ENCODE assay signal across 9 cellular contexts in the genomic region with DNA sequence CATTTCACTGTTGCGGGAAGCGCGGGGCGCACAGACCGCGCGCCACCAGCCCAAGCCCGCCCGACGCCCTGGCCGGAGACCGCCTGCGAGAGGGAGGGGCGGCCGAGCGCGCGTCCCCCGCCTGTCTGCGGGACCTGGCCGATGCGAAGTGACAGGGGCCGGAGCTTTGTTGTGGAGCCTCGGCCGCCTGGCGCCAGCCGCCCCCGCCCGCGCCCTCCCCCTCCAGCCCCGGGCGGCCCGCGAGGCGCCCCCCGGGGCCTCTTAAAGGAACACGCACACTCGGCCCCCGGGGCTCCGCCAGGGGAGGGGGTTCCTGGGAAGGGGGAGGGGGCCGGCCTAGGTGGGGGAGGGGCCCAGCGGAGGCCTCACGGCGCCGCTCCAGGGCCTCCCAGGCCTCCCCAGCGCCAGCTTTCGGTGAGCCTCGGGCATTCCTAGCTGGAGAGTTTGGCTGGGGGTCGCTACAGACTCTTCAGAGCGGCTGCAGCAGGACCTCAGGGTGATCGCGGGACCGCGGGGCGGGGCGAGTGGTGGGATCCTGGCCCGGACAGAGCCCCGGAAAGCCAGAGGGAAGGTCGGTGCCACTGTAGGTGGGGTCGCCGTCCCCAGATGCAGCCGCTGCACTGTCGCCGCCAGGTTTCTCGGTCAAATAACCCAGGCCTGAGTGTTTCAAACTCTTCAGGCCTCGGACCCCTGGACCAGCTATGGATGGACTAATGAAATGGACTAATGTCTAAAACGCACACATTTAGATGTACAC. TPM values are rescaled to one million over a fixed set of nuclear protein-coding genes. Genes with fewer than 3 reads are reported as not detected.
DNase-seq lines count a peak whose midpoint lies in the region; ATAC-seq and TF ChIP-seq lines count a peak whose summit lies in the region.
"Had no signal": no experiment of that assay in that cellular context is flagged by ENCODE, and none has a peak within 500 bp of the region (broad histone marks: within the 10 kb centered on the region; RNA-seq: fewer than 3 reads in every experiment).

No MANE protein-coding gene starts in this region.

- TF ChIP-seq POLR2A in sigmoid colon (IDR thresholded peaks at IDR 0.05) = no peak

- H3K36me3 ChIP-seq in GM23248 (ENCODE audit: low read depth) (no peaks in the 10 kb centered on the region), hepatocyte (replicated peaks; ENCODE audit: insufficient read depth, low read depth) (no peaks in the 10 kb centered on the region), sigmoid colon (no peaks in the 10 kb centered on the region), MG63 (peaks cover 10% of the 10 kb centered on the region)

- no peaks in the 10 kb centered on the region for H4K20me1 ChIP-seq in GM23248 (ENCODE audit: insufficient read depth)
- peaks cover 8% of the 10 kb centered on the region for H4K20me1 ChIP-seq in hepatocyte (ENCODE audit: insufficient read depth, poor library complexity, severe bottlenecking)

- no peak overlapping the region for H3K27ac Mint-ChIP-seq in WTC11

- CTCF ChIA-PET in WTC11 (lab: Charles Lee) = interaction anchor here (0.6 to 2.0 kb wide), 5 partner anchors 12 to 677 kb away, joined by 3 to 10 read pairs (median 4); no protein-coding TSS in a partner anchor

- H3K27me3 ChIP-seq in GM23248 (replicated peaks; ENCODE audit: insufficient read depth) = no peaks in the 10 kb centered on the region
- peaks cover 59% of the 10 kb centered on the region for H3K27me3 ChIP-seq in hepatocyte
- H3K27me3 ChIP-seq in sigmoid colon = peaks cover 59 to 76% (median 68%) of the 10 kb centered on the region in 3 donors
- no peaks in the 10 kb centered on the region for H3K27me3 ChIP-seq in MG63

- H3K79me2 ChIP-seq in GM23248 (ENCODE audit: insufficient read depth) = peaks cover 34% of the 10 kb centered on the region
- H3K79me2 ChIP-seq in hepatocyte = peaks cover 80% of the 10 kb centered on the region

- in situ Hi-C loops in GM23248 (cut with MboI) = loop anchor here (10.0 to 25.0 kb wide), 2 partner anchors 382 to 685 kb away; no protein-coding TSS in a partner anchor

- H3K4me1 Mint-ChIP-seq in WTC11 = peaks cover 25% of the 10 kb centered on the region

- TF ChIP-seq CTCF in WTC11 (IDR thresholded peaks at IDR 0.05) = no peak
- TF ChIP-seq CTCF in hepatocyte (IDR thresholded peaks at IDR 0.05; ENCODE audit: poor library complexity) = peak; percentile 16
- TF ChIP-seq CTCF in sigmoid colon (IDR thresholded peaks at IDR 0.05) = no peak

- no peaks in the 10 kb centered on the region for H3F3A ChIP-seq in GM23248 (ENCODE audit: insufficient read depth)

- peak overlapping the region; percentile 83 for H3K4me2 ChIP-seq in GM23248 (ENCODE audit: unreplicated experiment)
- H3K4me2 ChIP-seq in hepatocyte = peak overlapping the region; percentile 99

- 7 to 9% methylated on average over 31 to 33 of the region's 67 CpGs for WGBS in GM23248 (ENCODE audit: low coverage in 1 of 2, low lambda C conversion rate in 2 of 2, missing lambda C conversion rate in 2 of 2), 2 experiments
- 2% methylated on average over 34 of the region's 67 CpGs for WGBS in hepatocyte (ENCODE audit: low lambda C conversion rate, missing lambda C conversion rate)
- WGBS in sigmoid colon, 2 donors = 3 to 4% methylated on average over 67 of the region's 67 CpGs

- H3K4me1 ChIP-seq in GM23248 (ENCODE audit: insufficient read depth) (0 out of 2 replicates have a peak, but pooled peaks cover 10% of the 10 kb centered on the region), hepatocyte (ENCODE audit: insufficient read depth) (peaks cover 16% of the 10 kb centered on the region), sigmoid colon (peaks cover 0 to 51% (median 48%) of the 10 kb centered on the region in 4 donors)

- H3K4me3 ChIP-seq in GM23248 = peak overlapping the region; percentile 92
- H3K4me3 ChIP-seq in hepatocyte = peak overlapping the region; percentile 75
- H3K4me3 ChIP-seq in sigmoid colon = peak overlapping the region in 3 of 4 donors; percentile 24 to 38 (median 32)
- no peak overlapping the region for H3K4me3 ChIP-seq in MG63

- H3K9me3 ChIP-seq in GM23248 (ENCODE audit: low read depth) (no peaks in the 10 kb centered on the region), hepatocyte (ENCODE audit: low read depth) (no peaks in the 10 kb centered on the region), sigmoid colon (no peaks in the 10 kb centered on the region), MG63 (no peaks in the 10 kb centered on the region)

- TF ChIP-seq EP300 in sigmoid colon (IDR thresholded peaks at IDR 0.05) = no peak

- peaks cover 95% of the 10 kb centered on the region for H3K27me3 Mint-ChIP-seq in WTC11 (ENCODE audit: low read depth)

- peak overlapping the region; percentile 80 for H2AFZ ChIP-seq in GM23248
- peak overlapping the region; percentile 49 for H2AFZ ChIP-seq in hepatocyte

- H3K9me3 Mint-ChIP-seq in WTC11 = no peaks in the 10 kb centered on the region

- peak overlapping the region; percentile 50 for H3K9ac ChIP-seq in GM23248

- H3K4me3 Mint-ChIP-seq in WTC11 = peak overlapping the region; percentile 62

- H3K36me3 Mint-ChIP-seq in WTC11 = no peaks in the 10 kb centered on the region

- POLR2A ChIA-PET in WTC11 (lab: Charles Lee) = no interaction called here

- H3K27ac ChIP-seq in GM23248 (no peak overlapping the region), hepatocyte (peak overlapping the region; percentile 99), sigmoid colon (peak overlapping the region; percentile 32 to 92 (median 48))

- no peaks in the 10 kb centered on the region for H3K9me2 ChIP-seq in GM23248 (ENCODE audit: insufficient read depth)
- H3K9me2 ChIP-seq in hepatocyte (replicated peaks; ENCODE audit: insufficient read depth) = no peaks in the 10 kb centered on the region

- peak; percentile 6 for ATAC-seq in WTC11
- ATAC-seq: HCT116 had no signal

- DNase-seq in GM23248 = peak; percentile 54
- DNase-seq in WTC11 (ENCODE audit: low spot score) = peak; percentile 59
- peak; percentile 77 for DNase-seq in hepatocyte (ENCODE audit: low spot score)
- no peak for DNase-seq in sigmoid colon
- DNase-seq in MG63 = no peak
- no peak for DNase-seq in OCI-M2 (lab: John Stamatoyannopoulos, UW; ENCODE audit: unreplicated experiment)
- no peak for DNase-seq in GM19238 (ENCODE audit: insufficient read length, low spot score)
- DNase-seq in NAMALWA (ENCODE audit: low spot score) = no peak

- intact Hi-C loops in sigmoid colon (cut with DNase I) = no loop called here

TF ChIP-seq in WTC11, 78 proteins besides CTCF, POLR2A, EP300 and RAD21 (continues in another document):
- TF ChIP-seq, protein P1, sequence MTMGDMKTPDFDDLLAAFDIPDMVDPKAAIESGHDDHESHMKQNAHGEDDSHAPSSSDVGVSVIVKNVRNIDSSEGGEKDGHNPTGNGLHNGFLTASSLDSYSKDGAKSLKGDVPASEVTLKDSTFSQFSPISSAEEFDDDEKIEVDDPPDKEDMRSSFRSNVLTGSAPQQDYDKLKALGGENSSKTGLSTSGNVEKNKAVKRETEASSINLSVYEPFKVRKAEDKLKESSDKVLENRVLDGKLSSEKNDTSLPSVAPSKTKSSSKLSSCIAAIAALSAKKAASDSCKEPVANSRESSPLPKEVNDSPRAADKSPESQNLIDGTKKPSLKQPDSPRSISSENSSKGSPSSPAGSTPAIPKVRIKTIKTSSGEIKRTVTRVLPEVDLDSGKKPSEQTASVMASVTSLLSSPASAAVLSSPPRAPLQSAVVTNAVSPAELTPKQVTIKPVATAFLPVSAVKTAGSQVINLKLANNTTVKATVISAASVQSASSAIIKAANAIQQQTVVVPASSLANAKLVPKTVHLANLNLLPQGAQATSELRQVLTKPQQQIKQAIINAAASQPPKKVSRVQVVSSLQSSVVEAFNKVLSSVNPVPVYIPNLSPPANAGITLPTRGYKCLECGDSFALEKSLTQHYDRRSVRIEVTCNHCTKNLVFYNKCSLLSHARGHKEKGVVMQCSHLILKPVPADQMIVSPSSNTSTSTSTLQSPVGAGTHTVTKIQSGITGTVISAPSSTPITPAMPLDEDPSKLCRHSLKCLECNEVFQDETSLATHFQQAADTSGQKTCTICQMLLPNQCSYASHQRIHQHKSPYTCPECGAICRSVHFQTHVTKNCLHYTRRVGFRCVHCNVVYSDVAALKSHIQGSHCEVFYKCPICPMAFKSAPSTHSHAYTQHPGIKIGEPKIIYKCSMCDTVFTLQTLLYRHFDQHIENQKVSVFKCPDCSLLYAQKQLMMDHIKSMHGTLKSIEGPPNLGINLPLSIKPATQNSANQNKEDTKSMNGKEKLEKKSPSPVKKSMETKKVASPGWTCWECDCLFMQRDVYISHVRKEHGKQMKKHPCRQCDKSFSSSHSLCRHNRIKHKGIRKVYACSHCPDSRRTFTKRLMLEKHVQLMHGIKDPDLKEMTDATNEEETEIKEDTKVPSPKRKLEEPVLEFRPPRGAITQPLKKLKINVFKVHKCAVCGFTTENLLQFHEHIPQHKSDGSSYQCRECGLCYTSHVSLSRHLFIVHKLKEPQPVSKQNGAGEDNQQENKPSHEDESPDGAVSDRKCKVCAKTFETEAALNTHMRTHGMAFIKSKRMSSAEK (CRISPR knock-in tag; IDR thresholded peaks at IDR 0.05; ENCODE audit: borderline replicate concordance) = no peak
- TF ChIP-seq JAZF1 (CRISPR knock-in tag; IDR thresholded peaks at IDR 0.05) = no peak
- TF ChIP-seq RORB (CRISPR knock-in tag; IDR thresholded peaks at IDR 0.05) = no peak

RNA-seq across cellular contexts. Expression of gene TBX2, which starts 2.4 kb away (rescaled TPM):
- 9.9 and 11.1 TPM in 2 replicates for total RNA-seq in GM23248 (2014; rRNA removed; shearing (Covaris generic))
- 1.7 and 2.1 TPM in 2 replicates for polyA plus RNA-seq in GM23248 (2016; fragmentation: Nextera tagmentation; extraction: Ambion mirVana)
- total RNA-seq in WTC11 (2021) = 0.09 to 0.41 TPM (median 0.21 TPM) in 3 replicates
- total RNA-seq in hepatocyte = 17.9 and 19.6 TPM in 2 replicates
- 27.5 and 29.3 TPM in 2 replicates for polyA plus RNA-seq in hepatocyte
- 1 to 10 TPM in 3 of 4 donors, under 1 TPM in 1; 0.99 to 5.3 (median 2.3) TPM for total RNA-seq in sigmoid colon
- 1 to 10 TPM; 2.3 to 5.3 (median 3.6) TPM for polyA plus RNA-seq in sigmoid colon
- 1.8 and 8.3 TPM in 2 replicates for total RNA-seq in MG63 (2014; rRNA removed; shearing (Covaris generic); ENCODE audit: low replicate concordance)

RNA-seq across cellular contexts. Expression of gene TBX4, which starts 55.0 kb away (rescaled TPM):
- total RNA-seq in GM23248 (2014; rRNA removed; shearing (Covaris generic)) = not detected in 2 replicates
- polyA plus RNA-seq in GM23248 (2016; fragmentation: Nextera tagmentation; extraction: Ambion mirVana) (not detected in 2 replicates), hepatocyte (11.6 and 13.9 TPM in 2 replicates), sigmoid colon (not detected)
- total RNA-seq in WTC11 (2021) (not detected in 3 replicates), hepatocyte (15.4 and 36.2 TPM in 2 replicates), sigmoid colon (not detected)
- 0.76 and 0.89 TPM in 2 replicates for total RNA-seq in MG63 (2014; rRNA removed; shearing (Covaris generic); ENCODE audit: low replicate concordance)

Comparison
In these comparisons a context has a peak if more than half of its experiments do, and no peak if none do; other contexts are left out.
1. DNase-seq: peak in GM23248 (single experiment), WTC11 (single experiment) and hepatocyte (single experiment); none in sigmoid colon (single experiment), MG63 (single experiment), OCI-M2 (single experiment), GM19238 (single experiment) and NAMALWA (single experiment).